ENCODE assay signal across 22 cellular contexts in genomic region chr3:14943042-14943441, GRCh38. TPM values are rescaled to one million over a fixed set of nuclear protein-coding genes. Genes with fewer than 3 reads are reported as not detected.
DNase-seq lines count a peak whose midpoint lies in the region; ATAC-seq and TF ChIP-seq lines count a peak whose summit lies in the region.
"Had no signal": no experiment of that assay in that cellular context is flagged by ENCODE, and none has a peak within 500 bp of the region (broad histone marks: within the 10 kb centered on the region; RNA-seq: fewer than 3 reads in every experiment).

No MANE protein-coding gene starts in this region.

- TF ChIP-seq CTCF in heart right ventricle (IDR thresholded peaks at IDR 0.05) = no peak

- ATAC-seq in GM18873 (IDR thresholded peaks at IDR 0.05; ENCODE audit: low FRiP score, unreplicated experiment) = peak; percentile 33
- peak; percentile 20 for ATAC-seq in HG02678 (IDR thresholded peaks at IDR 0.05; ENCODE audit: unreplicated experiment)
- ATAC-seq in heart right ventricle = no peak
- ATAC-seq: left lung, psoas muscle had no signal

- H3K27ac ChIP-seq in duodenal mucosa (ENCODE audit: low read depth, low read length) (no peak overlapping the region), heart right ventricle (no peak overlapping the region)
- H3K27ac ChIP-seq: left lung, neural progenitor cell, psoas muscle had no signal

- H3K4me3 ChIP-seq in duodenal mucosa (ENCODE audit: low read depth in 1 of 2, low read length in 2 of 2) = peak overlapping the region in 1 of 2 donors; percentile 12
- no peak overlapping the region for H3K4me3 ChIP-seq in heart right ventricle
- H3K4me3 ChIP-seq: left lung, neural progenitor cell, psoas muscle had no signal

- peak; percentile 90 for DNase-seq in renal cortical epithelial cell (ENCODE audit: low read depth)
- no peak for DNase-seq in heart right ventricle
- DNase-seq in NCI-H2171 (lab: John Stamatoyannopoulos, UW) = no peak
- no peak for DNase-seq in activated naive CD4-positive, alpha-beta T cell (lab: John Stamatoyannopoulos, UW)
- DNase-seq: activated CD8-positive, alpha-beta memory T cell treated with anti-CD3 and anti-CD28 coated beads, Interleukin-2, amount 50 U/mL, for 48 hours; activated gamma-delta T cell treated with Interleukin-2 at 50 U/mL for 16 hours; amygdala; CD4-positive, CD25-positive, alpha-beta regulatory T cell; central memory CD4-positive, alpha-beta T cell; DMS79 treated with DMSO at 0.1 percent for 48 hours; effector CD4-positive, alpha-beta T cell; left lung; midbrain; NCI-H1436; NCI-H82; psoas muscle; SHP77; stimulated activated CD8-positive, alpha-beta memory T cell treated with anti-CD3 and anti-CD28 coated beads, Interleukin-4, amount 100 ng/mL, for 48 hours had no signal

- H3K36me3 ChIP-seq in duodenal mucosa (ENCODE audit: control insufficient read depth in 1 of 2, insufficient read depth in 2 of 2, low read length in 2 of 2) = peaks cover 6 to 18% of the 10 kb centered on the region in 2 donors
- H3K36me3 ChIP-seq in heart right ventricle = peaks cover 0 to 38% (median 20%) of the 10 kb centered on the region in 9 donors

- no peaks in the 10 kb centered on the region for H3K27me3 ChIP-seq in duodenal mucosa (ENCODE audit: control insufficient read depth in 1 of 2, insufficient read depth in 2 of 2, low read length in 2 of 2)
- H3K27me3 ChIP-seq in heart right ventricle = no peaks in the 10 kb centered on the region
- H3K27me3 ChIP-seq: left lung, neural progenitor cell had no signal

- peak overlapping the region; percentile 9 to 22 for H3K9ac ChIP-seq in duodenal mucosa (ENCODE audit: low read depth in 1 of 2, low read length in 2 of 2)
- H3K9ac ChIP-seq: neural progenitor cell had no signal

- H3K4me1 ChIP-seq in duodenal mucosa (ENCODE audit: control insufficient read depth in 1 of 2, insufficient read depth in 2 of 2, low read length in 2 of 2) (peaks cover 28 to 39% of the 10 kb centered on the region in 2 donors), heart right ventricle (peaks cover 5 to 25% (median 17%) of the 10 kb centered on the region in 9 donors)

- H3K9me3 ChIP-seq in duodenal mucosa (ENCODE audit: control insufficient read depth in 1 of 2, low read length in 2 of 2) (no peaks in the 10 kb centered on the region), heart right ventricle (no peaks in the 10 kb centered on the region)
- H3K9me3 ChIP-seq: left lung, psoas muscle had no signal

- intact Hi-C loops in heart right ventricle (cut with DNase I) = loop anchor here in 7 of 10 donors (10.0 kb wide), 3 partner anchors 72 to 122 kb away; partner anchors contain the start of gene MRPS25 (in 3 of the 7)

RNA-seq across cellular contexts. Expression of gene NR2C2, which starts 4.3 kb away (rescaled TPM):
- total RNA-seq in renal cortical epithelial cell = 14.2 and 42.2 TPM in 2 replicates
- total RNA-seq in heart right ventricle = 10 to 100 TPM; 22.2 to 33.8 (median 27.6) TPM
- 1 to 10 TPM; 6.5 to 9.1 TPM for polyA plus RNA-seq in heart right ventricle

Comparison
In these comparisons a context has a peak if more than half of its experiments do, and no peak if none do; other contexts are left out.
1. ATAC-seq: peak in GM18873 (single experiment) and HG02678 (single experiment); none in heart right ventricle (0 of 8).